Comparison of ENCODE assay signal across 33 cellular contexts in genomic region chr17:8702996-8703395, GRCh38. TPM values are rescaled to one million over a fixed set of nuclear protein-coding genes. Genes with fewer than 3 reads are reported as not detected.
"Had no signal": no experiment of that assay in that cellular context is flagged by ENCODE, and none has a peak within 500 bp of the region (broad histone marks: within the 10 kb centered on the region; RNA-seq: fewer than 3 reads in every experiment).

No MANE protein-coding gene starts in this region.

- H3K9me3 Mint-ChIP-seq: activated CD4-positive, alpha-beta memory T cell treated with anti-CD3 and anti-CD28 coated beads for 36 hours; activated naive CD4-positive, alpha-beta T cell treated with anti-CD3 and anti-CD28 coated beads, Interleukin-2, amount 10 ng/mL, durations not matched to agents 7 days and 5 days; activated naive CD8-positive, alpha-beta T cell treated with anti-CD3 and anti-CD28 coated beads, Interleukin-2, amount 50 U/mL, for 24 hours; T-helper 1 cell treated with Interleukin-12 subunit alpha and Interleukin-12 subunit beta and Interleukin-4 antibody, amounts not matched to agents 30 μg/mL and 1 μg/mL, for 36 hours; T-helper 2 cell treated with Interferon-gamma antibody and Interleukin-4, amounts not matched to agents 5 μg/mL and 100 μg/mL, for 36 hours had no signal

- H3K27ac ChIP-seq: Peyer's patch, SJSA1 had no signal

- H3K27me3 ChIP-seq: Peyer's patch, SJSA1 had no signal

- H3K4me3 ChIP-seq: K562, Peyer's patch, SJSA1 had no signal

- H3K36me3 Mint-ChIP-seq: activated CD4-positive, alpha-beta memory T cell treated with anti-CD3 and anti-CD28 coated beads for 36 hours; activated naive CD4-positive, alpha-beta T cell treated with anti-CD3 and anti-CD28 coated beads, Interleukin-2, amount 10 ng/mL, durations not matched to agents 7 days and 5 days; activated naive CD8-positive, alpha-beta T cell; brain had no signal

- DNase-seq: activated CD4-positive, alpha-beta memory T cell treated with anti-CD3 and anti-CD28 coated beads for 36 hours; activated CD4-positive, alpha-beta T cell treated with anti-CD3 and anti-CD28 coated beads for 36 hours; activated CD4-positive, alpha-beta T cell treated with anti-CD3 and anti-CD28 coated beads, Interleukin-2, amount 50 U/mL, for 1 hour; activated effector memory CD4-positive, alpha-beta T cell treated with Interleukin-2 at 50 U/mL for 16 hours; activated naive CD4-positive, alpha-beta T cell treated with anti-CD3 and anti-CD28 coated beads, Interleukin-2, amount 10 ng/mL, durations not matched to agents 7 days and 5 days; activated naive CD8-positive, alpha-beta T cell treated with anti-CD3 and anti-CD28 coated beads, Interleukin-2, amount 50 U/mL, for 24 hours; activated T-cell treated with anti-CD3 and anti-CD28 coated beads, Interleukin-2, amount 50 U/mL, for 48 hours; anterior cingulate cortex; caudate nucleus; NCI-H1092 treated with DMSO at 0.1 percent for 48 hours; NCI-H1417; NCI-H146; NCI-H187; NCI-H2029 treated with DMSO at 0.1 percent for 48 hours; NCI-H2107; NCI-H2171; NCI-H510A; NCI-H748 treated with DMSO at 0.1 percent for 48 hours; NK-92 treated with Interleukin-12 subunit alpha and Interleukin-12 subunit beta, amount 100 ng/mL, for 24 hours; PC-3; Peyer's patch; RPMI8226; SHP77 treated with DMSO at 0.1 percent for 48 hours; SK-N-SH had no signal

- H3K9me3 ChIP-seq: Peyer's patch, SJSA1, SK-N-SH had no signal

- H3K4me3 Mint-ChIP-seq: activated CD4-positive, alpha-beta memory T cell treated with anti-CD3 and anti-CD28 coated beads for 36 hours; activated CD4-positive, alpha-beta T cell treated with anti-CD3 and anti-CD28 coated beads for 36 hours; activated naive CD4-positive, alpha-beta T cell treated with anti-CD3 and anti-CD28 coated beads, Interleukin-2, amount 10 ng/mL, durations not matched to agents 7 days and 5 days; activated naive CD8-positive, alpha-beta T cell; activated naive CD8-positive, alpha-beta T cell treated with anti-CD3 and anti-CD28 coated beads, Interleukin-2, amount 50 U/mL, for 24 hours; brain; T-helper 1 cell treated with Interleukin-12 subunit alpha and Interleukin-12 subunit beta and Interleukin-4 antibody, amounts not matched to agents 30 μg/mL and 1 μg/mL, for 36 hours; T-helper 2 cell treated with Interferon-gamma antibody and Interleukin-4, amounts not matched to agents 5 μg/mL and 100 μg/mL, for 36 hours had no signal

- H3K4me1 Mint-ChIP-seq: activated CD4-positive, alpha-beta T cell treated with anti-CD3 and anti-CD28 coated beads for 36 hours; activated naive CD4-positive, alpha-beta T cell treated with anti-CD3 and anti-CD28 coated beads, Interleukin-2, amount 10 ng/mL, durations not matched to agents 7 days and 5 days had no signal

- ATAC-seq: activated CD4-positive, alpha-beta T cell treated with anti-CD3 and anti-CD28 coated beads for 36 hours; activated naive CD8-positive, alpha-beta T cell treated with anti-CD3 and anti-CD28 coated beads, Interleukin-2, amount 50 U/mL, for 24 hours; K562; PC-3 had no signal

- H3K4me2 ChIP-seq: SK-N-SH had no signal

- H3K36me3 ChIP-seq: Peyer's patch, SJSA1 had no signal

- H3K27ac Mint-ChIP-seq: activated CD4-positive, alpha-beta memory T cell treated with anti-CD3 and anti-CD28 coated beads for 36 hours; activated CD4-positive, alpha-beta T cell treated with anti-CD3 and anti-CD28 coated beads for 36 hours; activated naive CD4-positive, alpha-beta T cell treated with anti-CD3 and anti-CD28 coated beads, Interleukin-2, amount 10 ng/mL, durations not matched to agents 7 days and 5 days; activated naive CD8-positive, alpha-beta T cell; activated naive CD8-positive, alpha-beta T cell treated with anti-CD3 and anti-CD28 coated beads, Interleukin-2, amount 50 U/mL, for 24 hours; brain; T-helper 1 cell treated with Interleukin-12 subunit alpha and Interleukin-12 subunit beta and Interleukin-4 antibody, amounts not matched to agents 30 μg/mL and 1 μg/mL, for 36 hours; T-helper 2 cell treated with Interferon-gamma antibody and Interleukin-4, amounts not matched to agents 5 μg/mL and 100 μg/mL, for 36 hours had no signal

- H3K9ac ChIP-seq: SK-N-SH had no signal

RNA-seq across cellular contexts. Expression of gene CCDC42, which starts 41.6 kb away (rescaled TPM):
- total RNA-seq: bronchial epithelial cell, K562, M059J, PC-3, Peyer's patch, SJSA1 had no signal
- polyA plus RNA-seq: K562, SK-N-SH had no signal

RNA-seq across cellular contexts. Expression of gene SPDYE4, which starts 55.4 kb away (rescaled TPM):
- total RNA-seq: activated CD4-positive, alpha-beta memory T cell treated with anti-CD3 and anti-CD28 coated beads for 36 hours; activated CD4-positive, alpha-beta T cell treated with anti-CD3 and anti-CD28 coated beads for 36 hours; activated CD8-positive, alpha-beta memory T cell treated with anti-CD3 and anti-CD28 coated beads for 36 hours; bronchial epithelial cell; K562; M059J; PC-3; Peyer's patch; SJSA1 had no signal
- polyA plus RNA-seq: K562, SK-N-SH had no signal
